Comparison of ENCODE assay signal across 1 cellular context in genomic region chr22:31917227-31917921, GRCh38.
TF ChIP-seq lines count a peak whose summit lies in the region.

No MANE protein-coding gene starts in this region.

TF ChIP-seq in IMR-90, 13 proteins besides CTCF, POLR2A, EP300 and RAD21 (continued from another document):
- TF ChIP-seq MXI1 (IDR thresholded peaks at IDR 0.05; ENCODE audit: borderline replicate concordance, low read depth, low read length) (no peak), MAZ (IDR thresholded peaks at IDR 0.05; ENCODE audit: borderline replicate concordance, low read depth, low read length) (no peak), CHD1 (IDR thresholded peaks at IDR 0.05; ENCODE audit: low read depth, low read length) (no peak), ELK1 (IDR thresholded peaks at IDR 0.05; ENCODE audit: borderline replicate concordance, low read depth, low read length) (no peak), RCOR1 (IDR thresholded peaks at IDR 0.05; ENCODE audit: insufficient replicate concordance, low read length) (no peak), RFX5 (IDR thresholded peaks at IDR 0.05; ENCODE audit: low read depth, low read length) (no peak), CEBPB (IDR thresholded peaks at IDR 0.05; ENCODE audit: low read depth, low read length) (no peak), BHLHE40 (IDR thresholded peaks at IDR 0.05; ENCODE audit: low read depth, low read length) (no peak)
